In the genomic region with DNA sequence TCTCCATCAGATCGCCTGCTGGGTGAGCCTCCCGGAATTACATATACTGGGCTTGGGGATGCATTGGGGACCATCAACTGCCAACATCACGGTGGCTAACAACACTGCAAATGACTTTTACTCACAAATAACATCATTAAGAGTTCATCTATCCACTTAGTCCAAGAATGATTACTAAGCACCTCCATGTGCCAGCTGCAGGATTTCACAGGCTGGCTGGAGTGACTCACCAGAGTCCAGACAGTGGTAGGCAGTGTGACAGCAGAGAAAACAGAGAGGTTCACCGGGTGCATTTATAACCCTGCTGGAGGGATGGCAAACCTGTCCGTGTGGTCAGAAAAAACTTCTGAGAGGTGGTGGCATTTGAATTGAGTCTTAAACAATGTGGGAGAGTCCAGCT, we compare ENCODE assay signal across 12 cellular contexts. TPM values are rescaled to one million over a fixed set of nuclear protein-coding genes. Genes with fewer than 3 reads are reported as not detected.
DNase-seq lines count a peak whose midpoint lies in the region; ATAC-seq and TF ChIP-seq lines count a peak whose summit lies in the region.
"Had no signal": no experiment of that assay in that cellular context is flagged by ENCODE, and none has a peak within 500 bp of the region (broad histone marks: within the 10 kb centered on the region; RNA-seq: fewer than 3 reads in every experiment).

No MANE protein-coding gene starts in this region.

- no peaks in the 10 kb centered on the region for H3K27me3 ChIP-seq in ascending aorta

- no peaks in the 10 kb centered on the region for H3K36me3 ChIP-seq in ascending aorta

- peak in 1 of 3 experiments; percentile 15 for TF ChIP-seq CTCF in ascending aorta (IDR thresholded peaks at IDR 0.05)

- H3K4me3 Mint-ChIP-seq in stimulated activated effector memory CD8-positive, alpha-beta T cell treated with anti-CD3 and anti-CD28 coated beads, Interleukin-12 subunit alpha, Interleukin-12 subunit beta, amount 100 ng/mL, for 72 hours = no peak overlapping the region
- H3K4me3 Mint-ChIP-seq: memory B cell; stimulated activated naive CD8-positive, alpha-beta T cell treated with anti-CD3 and anti-CD28 coated beads, Interleukin-15, amount 100 ng/mL, for 72 hours had no signal

- DNase-seq in ACHN (peak; percentile 73), HPDE6-E6E7 (ENCODE audit: extremely low spot score) (peak; percentile 79), ascending aorta (ENCODE audit: low spot score in 2 of 2) (peak in 1 of 2 donors; percentile 75), iris pigment epithelial cell (ENCODE audit: low read depth) (peak; percentile 80), NK-92 (lab: John Stamatoyannopoulos, UW; ENCODE audit: unreplicated experiment) (no peak), putamen (ENCODE audit: low spot score) (no peak)
- DNase-seq in stimulated activated CD4-positive, alpha-beta T cell treated with anti-CD3 and anti-CD28 coated beads, Interleukin-1b, Interleukin-23, amount 100 ng/mL, for 48 hours = no peak
- no peak for DNase-seq in stimulated activated effector memory CD8-positive, alpha-beta T cell treated with anti-CD3 and anti-CD28 coated beads, Interleukin-12 subunit alpha, Interleukin-12 subunit beta, amount 100 ng/mL, for 72 hours (ENCODE audit: low spot score in 2 of 2)
- DNase-seq: H9; stimulated activated naive CD8-positive, alpha-beta T cell treated with anti-CD3 and anti-CD28 coated beads, Interleukin-15, amount 100 ng/mL, for 72 hours had no signal

- no peaks in the 10 kb centered on the region for H3K36me3 Mint-ChIP-seq in stimulated activated effector memory CD8-positive, alpha-beta T cell treated with anti-CD3 and anti-CD28 coated beads, Interleukin-12 subunit alpha, Interleukin-12 subunit beta, amount 100 ng/mL, for 72 hours
- H3K36me3 Mint-ChIP-seq: memory B cell had no signal

- no peak overlapping the region for H3K4me3 ChIP-seq in ascending aorta

- no peak overlapping the region for H3K27ac Mint-ChIP-seq in stimulated activated effector memory CD8-positive, alpha-beta T cell treated with anti-CD3 and anti-CD28 coated beads, Interleukin-12 subunit alpha, Interleukin-12 subunit beta, amount 100 ng/mL, for 72 hours
- H3K27ac Mint-ChIP-seq: memory B cell; stimulated activated naive CD8-positive, alpha-beta T cell treated with anti-CD3 and anti-CD28 coated beads, Interleukin-15, amount 100 ng/mL, for 72 hours had no signal

- no peaks in the 10 kb centered on the region for H3K9me3 Mint-ChIP-seq in stimulated activated effector memory CD8-positive, alpha-beta T cell treated with anti-CD3 and anti-CD28 coated beads, Interleukin-12 subunit alpha, Interleukin-12 subunit beta, amount 100 ng/mL, for 72 hours
- H3K9me3 Mint-ChIP-seq: stimulated activated naive CD8-positive, alpha-beta T cell treated with anti-CD3 and anti-CD28 coated beads, Interleukin-15, amount 100 ng/mL, for 72 hours had no signal

- ATAC-seq in stimulated activated effector memory CD8-positive, alpha-beta T cell treated with anti-CD3 and anti-CD28 coated beads, Interleukin-12 subunit alpha, Interleukin-12 subunit beta, amount 100 ng/mL, for 72 hours = no peak
- ATAC-seq: stimulated activated naive CD8-positive, alpha-beta T cell treated with anti-CD3 and anti-CD28 coated beads, Interleukin-15, amount 100 ng/mL, for 72 hours had no signal

- H3K4me1 Mint-ChIP-seq in stimulated activated effector memory CD8-positive, alpha-beta T cell treated with anti-CD3 and anti-CD28 coated beads, Interleukin-12 subunit alpha, Interleukin-12 subunit beta, amount 100 ng/mL, for 72 hours = peaks cover 16% of the 10 kb centered on the region

- H3K9me3 ChIP-seq in ascending aorta = no peaks in the 10 kb centered on the region

- H3K27ac ChIP-seq in ascending aorta = peak overlapping the region; percentile 9 to 47

- in situ Hi-C loops in ACHN (cut with HindIII; ENCODE audit: low pct_ligation_motif_present, low pct_unique_long_range_greater_than_20kb, low sequenced_read_pairs) = loop anchor here (10.0 kb wide), 1 partner anchor 431 kb away; no protein-coding TSS in a partner anchor

- intact Hi-C loops in ascending aorta (cut with DNase I) = loop anchor here (2.0 to 10.0 kb wide), 3 partner anchors 55 to 831 kb away; no protein-coding TSS in a partner anchor

- H3K4me1 ChIP-seq in ascending aorta = peaks cover 0 to 24% of the 10 kb centered on the region in 2 donors

RNA-seq across cellular contexts. Expression of a gene that starts 3.2 kb away (rescaled TPM):
- 763 TPM for total RNA-seq in ascending aorta

RNA-seq across cellular contexts. Expression of a gene that starts 36.0 kb away (rescaled TPM):
- not detected for total RNA-seq in ascending aorta
- total RNA-seq: H9; T-helper 2 cell treated with Interferon-gamma antibody and Interleukin-4, amounts not matched to agents 100 ng/mL and 5 ng/mL, for 36 hours had no signal

RNA-seq across cellular contexts. Expression of a gene that starts 51.4 kb away (rescaled TPM):
- total RNA-seq in ascending aorta = not detected
- total RNA-seq: H9; T-helper 2 cell treated with Interferon-gamma antibody and Interleukin-4, amounts not matched to agents 100 ng/mL and 5 ng/mL, for 36 hours had no signal

Comparison
In these comparisons a context has a peak if more than half of its experiments do, and no peak if none do; other contexts are left out.
1. DNase-seq: peak in ACHN (single experiment), HPDE6-E6E7 (single experiment) and iris pigment epithelial cell (single experiment); none in stimulated activated CD4-positive, alpha-beta T cell treated with anti-CD3 and anti-CD28 coated beads, Interleukin-1b, Interleukin-23, amount 100 ng/mL, for 48 hours (single experiment), stimulated activated effector memory CD8-positive, alpha-beta T cell treated with anti-CD3 and anti-CD28 coated beads, Interleukin-12 subunit alpha, Interleukin-12 subunit beta, amount 100 ng/mL, for 72 hours (0 of 2), NK-92 (single experiment) and putamen (single experiment).